In genomic region chr19:3243851-3244700, GRCh38 we compare ENCODE assay signal across 8 cellular contexts. TPM values are rescaled to one million over a fixed set of nuclear protein-coding genes. Genes with fewer than 3 reads are reported as not detected.
A peak's percentile ranks its signal among the peaks of the same experiment; 100 is the strongest.
DNase-seq lines count a peak whose midpoint lies in the region; ATAC-seq, FAIRE-seq and TF ChIP-seq lines count a peak whose summit lies in the region.

No MANE protein-coding gene starts in this region.

- intact Hi-C loops in A673 (cut with micrococcal nuclease; ENCODE audit: unreplicated experiment) = no loop called here
- intact Hi-C loops in endothelial cell of umbilical vein (cut with micrococcal nuclease) = no loop called here

- no peak overlapping the region for H3K27ac ChIP-seq in A673 (ENCODE audit: low read depth, low read length, poor library complexity, severe bottlenecking)
- H3K27ac ChIP-seq in endothelial cell of umbilical vein (ENCODE audit: insufficient read depth, low read depth, low read length) = no peak overlapping the region
- no peak overlapping the region for H3K27ac ChIP-seq in smooth muscle cell (ENCODE audit: low read depth)

- H3K4me2 ChIP-seq in endothelial cell of umbilical vein (ENCODE audit: insufficient read depth, low read length) (no peak overlapping the region), smooth muscle cell (no peak overlapping the region)

- 42% methylated on average over 20 of the region's 20 CpGs for WGBS in smooth muscle cell (ENCODE audit: low lambda C conversion rate)

- TF ChIP-seq POLR2A in endothelial cell of umbilical vein (IDR thresholded peaks at IDR 0.05; ENCODE audit: low read depth, low read length) = no peak

- BruUV-seq in A673 (replicated peaks; lab: Mats Ljungman, UMichigan) = no TSS peak
- BruUV-seq in endothelial cell of umbilical vein (replicated peaks; lab: Mats Ljungman, UMichigan) = no TSS peak

- no peaks in the 10 kb centered on the region for H3K27me3 ChIP-seq in A673 (replicated peaks; ENCODE audit: insufficient read depth, low read depth, low read length, poor library complexity)
- H3K27me3 ChIP-seq in endothelial cell of umbilical vein (ENCODE audit: control insufficient read depth in 2 of 2, insufficient read depth in 2 of 2, low read length in 2 of 2) = no peaks in the 10 kb centered on the region
- H3K27me3 ChIP-seq in smooth muscle cell (ENCODE audit: low read depth) = no peaks in the 10 kb centered on the region

- H3K4me1 ChIP-seq in A673 (ENCODE audit: insufficient read depth, low read length, poor library complexity, severe bottlenecking) (peaks cover 5% of the 10 kb centered on the region), endothelial cell of umbilical vein (ENCODE audit: control insufficient read depth, extremely low read depth, insufficient read depth, low read length) (no peaks in the 10 kb centered on the region), smooth muscle cell (ENCODE audit: low read depth) (no peaks in the 10 kb centered on the region)

- H3K4me3 ChIP-seq in A673 (ENCODE audit: low read depth, low read length, poor library complexity, severe bottlenecking) (no peak overlapping the region), endothelial cell of umbilical vein (replicated peaks in 1 of 3; ENCODE audit: insufficient read depth in 1 of 3, low read depth in 1 of 3, low read length in 3 of 3) (no peak overlapping the region), smooth muscle cell (no peak overlapping the region)

- dilution Hi-C loops in endothelial cell of umbilical vein (cut with MboI; ENCODE audit: extremely low pct_ligation_motif_present, low sequenced_read_pairs) = no loop called here

- peak; percentile 88 for FAIRE-seq in endothelial cell of umbilical vein (lab: Jason Lieb, UNC)

- H3K9ac ChIP-seq in endothelial cell of umbilical vein (replicated peaks; ENCODE audit: extremely low read depth, insufficient read depth, low read length) (no peak overlapping the region), smooth muscle cell (ENCODE audit: low read depth) (no peak overlapping the region)

- H3F3A ChIP-seq in smooth muscle cell (ENCODE audit: low read depth) = no peaks in the 10 kb centered on the region

- no peaks in the 10 kb centered on the region for H3K36me3 ChIP-seq in A673 (ENCODE audit: insufficient read depth, low read length, poor library complexity, severe bottlenecking)
- no peaks in the 10 kb centered on the region for H3K36me3 ChIP-seq in endothelial cell of umbilical vein (ENCODE audit: control insufficient read depth in 2 of 2, extremely low read depth in 1 of 2, insufficient read depth in 2 of 2, low read length in 2 of 2)
- no peaks in the 10 kb centered on the region for H3K36me3 ChIP-seq in smooth muscle cell (ENCODE audit: low read depth)

- H3K79me2 ChIP-seq in endothelial cell of umbilical vein (ENCODE audit: control insufficient read depth, insufficient read depth, low read length) = no peaks in the 10 kb centered on the region
- H3K79me2 ChIP-seq in smooth muscle cell (ENCODE audit: low read depth) = no peaks in the 10 kb centered on the region

- TF ChIP-seq CTCF in A673 (conservative IDR thresholded peaks at IDR 0.05; ENCODE audit: low read depth, low read length) (no peak), endothelial cell of umbilical vein (IDR thresholded peaks at IDR 0.05; ENCODE audit: extremely low read depth in 1 of 2, insufficient read depth in 1 of 2, low read depth in 1 of 2, low read length in 2 of 2) (no peak), smooth muscle cell (IDR thresholded peaks at IDR 0.05; ENCODE audit: borderline replicate concordance, insufficient read depth, poor library complexity, severe bottlenecking) (no peak)

- POLR2A ChIA-PET in A673 (lab: Charles Lee; ENCODE audit: low non-redundant PET) = no interaction called here
- POLR2A ChIA-PET in endothelial cell of umbilical vein (lab: Charles Lee) = no interaction called here

- H2AFZ ChIP-seq in endothelial cell of umbilical vein (ENCODE audit: low read depth, low read length) (no peak overlapping the region), smooth muscle cell (ENCODE audit: low read depth) (no peak overlapping the region)

- CTCF ChIA-PET in A673 (lab: Charles Lee) = no interaction called here
- CTCF ChIA-PET in endothelial cell of umbilical vein (lab: Charles Lee) = no interaction called here

- H3K9me3 ChIP-seq in A673 (ENCODE audit: low read depth, low read length, poor library complexity, severe bottlenecking) = no peaks in the 10 kb centered on the region
- no peaks in the 10 kb centered on the region for H3K9me3 ChIP-seq in endothelial cell of umbilical vein (replicated peaks; ENCODE audit: control insufficient read depth, insufficient read depth, low read length)
- no peaks in the 10 kb centered on the region for H3K9me3 ChIP-seq in smooth muscle cell (replicated peaks; ENCODE audit: low read depth)

- H3K9me1 ChIP-seq in endothelial cell of umbilical vein (replicated peaks; ENCODE audit: control insufficient read depth, extremely low read depth, insufficient read depth, low read length) = no peaks in the 10 kb centered on the region

- DNase-seq in A673 (ENCODE audit: low spot score) = peak; percentile 76
- DNase-seq in HT1080 (ENCODE audit: low read depth) = peak; percentile 16
- DNase-seq in activated CD4-positive, alpha-beta T cell treated with anti-CD3 and anti-CD28 coated beads, Interleukin-2, amount 50 U/mL, for 1 hour = peak; percentile 59
- DNase-seq in endothelial cell of umbilical vein (ENCODE audit: low read depth, low spot score) = peak; percentile 43
- peak; percentile 24 for DNase-seq in smooth muscle cell (lab: John Stamatoyannopoulos, UW; ENCODE audit: unreplicated experiment)
- DNase-seq in NCI-H2171 (lab: John Stamatoyannopoulos, UW) = no peak
- DNase-seq in ureter (ENCODE audit: low spot score) = no peak

- no peak for ATAC-seq in HG03565 (IDR thresholded peaks at IDR 0.05; ENCODE audit: unreplicated experiment)

- no peaks in the 10 kb centered on the region for H4K20me1 ChIP-seq in endothelial cell of umbilical vein (replicated peaks; ENCODE audit: control insufficient read depth, extremely low read depth, insufficient read depth, low read length)
- H4K20me1 ChIP-seq in smooth muscle cell (ENCODE audit: low read depth) = no peaks in the 10 kb centered on the region

TF ChIP-seq in endothelial cell of umbilical vein, 7 proteins besides CTCF, POLR2A, EP300 and RAD21:
- no peak for TF ChIP-seq MYC (IDR thresholded peaks at IDR 0.05; ENCODE audit: low read depth, low read length)
- TF ChIP-seq GATA2 (IDR thresholded peaks at IDR 0.05; ENCODE audit: insufficient read depth, insufficient read length, low read depth, low read length) = no peak
- TF ChIP-seq FOS (IDR thresholded peaks at IDR 0.05; ENCODE audit: borderline replicate concordance, insufficient read depth, low read length) = no peak
- TF ChIP-seq POLR2AphosphoS5 (IDR thresholded peaks at IDR 0.05; ENCODE audit: insufficient read depth, low read depth, low read length) = no peak
- no peak for TF ChIP-seq JUN (IDR thresholded peaks at IDR 0.05; ENCODE audit: borderline replicate concordance, insufficient read depth, insufficient read length, low read depth)
- TF ChIP-seq EZH2 (IDR thresholded peaks at IDR 0.05; ENCODE audit: borderline replicate concordance, low read depth, low read length, severe bottlenecking) = no peak
- TF ChIP-seq MAX (IDR thresholded peaks at IDR 0.05; ENCODE audit: insufficient read depth, insufficient read length) = no peak

RNA-seq across cellular contexts. Expression of gene CELF5, which starts 19.6 kb away (rescaled TPM):
- total RNA-seq in A673 (2021) = 3.1 and 3.7 TPM in 2 replicates
- not detected in 2 replicates for total RNA-seq in HT1080 (2014; rRNA removed; shearing (Covaris generic))
- 0.21 TPM in 1 of 2 replicates, not detected in the other for polyA plus RNA-seq in HT1080 (2015; cell fraction: cytosol; rRNA removed)
- 0.02 TPM in 1 of 2 replicates, not detected in the other for polyA plus RNA-seq in HT1080 (2015; cell fraction: nucleus; rRNA removed)
- total RNA-seq in endothelial cell of umbilical vein = not detected in 2 replicates
- not detected in 2 replicates for polyA plus RNA-seq in endothelial cell of umbilical vein
- not detected in 2 replicates for polyA plus RNA-seq in endothelial cell of umbilical vein (2011; cell fraction: cytosol; rRNA removed)
- 0.06 TPM in 1 of 2 replicates, not detected in the other for polyA plus RNA-seq in endothelial cell of umbilical vein (2011; cell fraction: nucleus; rRNA removed)
- polyA plus RNA-seq in endothelial cell of umbilical vein (2012) = not detected in 2 replicates
- polyA minus RNA-seq in endothelial cell of umbilical vein = not detected in 2 replicates
- polyA minus RNA-seq in endothelial cell of umbilical vein (2011; cell fraction: cytosol; rRNA and poly(A)+ RNA removed) = not detected
- not detected in 2 replicates for polyA minus RNA-seq in endothelial cell of umbilical vein (2011; cell fraction: nucleus; rRNA and poly(A)+ RNA removed)
- total RNA-seq in smooth muscle cell = not detected in 2 replicates
- 0.18 TPM in 1 of 2 replicates, not detected in the other for polyA plus RNA-seq in smooth muscle cell
- total RNA-seq in ureter = 0.62 TPM

RNA-seq across cellular contexts. Expression of gene NCLN, which starts 58.3 kb away (rescaled TPM):
- 104 and 122 TPM in 2 replicates for total RNA-seq in A673 (2021)
- 125 and 130 TPM in 2 replicates for total RNA-seq in HT1080 (2014; rRNA removed; shearing (Covaris generic))
- 84.5 and 89.9 TPM in 2 replicates for polyA plus RNA-seq in HT1080 (2015; cell fraction: cytosol; rRNA removed)
- polyA plus RNA-seq in HT1080 (2015; cell fraction: nucleus; rRNA removed) = 110 and 115 TPM in 2 replicates
- total RNA-seq in endothelial cell of umbilical vein = 96.2 and 102 TPM in 2 replicates
- polyA plus RNA-seq in endothelial cell of umbilical vein = 97.2 and 112 TPM in 2 replicates
- polyA plus RNA-seq in endothelial cell of umbilical vein (2011; cell fraction: cytosol; rRNA removed) = 77.5 and 84.8 TPM in 2 replicates
- 82.4 and 84.4 TPM in 2 replicates for polyA plus RNA-seq in endothelial cell of umbilical vein (2011; cell fraction: nucleus; rRNA removed)
- 75.5 and 90.0 TPM in 2 replicates for polyA plus RNA-seq in endothelial cell of umbilical vein (2012)
- polyA minus RNA-seq in endothelial cell of umbilical vein = 56.1 and 74.5 TPM in 2 replicates
- 76.5 TPM for polyA minus RNA-seq in endothelial cell of umbilical vein (2011; cell fraction: cytosol; rRNA and poly(A)+ RNA removed)
- polyA minus RNA-seq in endothelial cell of umbilical vein (2011; cell fraction: nucleus; rRNA and poly(A)+ RNA removed) = 23.5 and 29.3 TPM in 2 replicates
- total RNA-seq in smooth muscle cell = 24.2 and 44.5 TPM in 2 replicates
- 95.9 and 97.4 TPM in 2 replicates for polyA plus RNA-seq in smooth muscle cell
- total RNA-seq in ureter = 69.2 TPM

Comparison
In these comparisons a context has a peak if more than half of its experiments do, and no peak if none do; other contexts are left out.
1. DNase-seq: peak in A673 (single experiment), HT1080 (single experiment), activated CD4-positive, alpha-beta T cell treated with anti-CD3 and anti-CD28 coated beads, Interleukin-2, amount 50 U/mL, for 1 hour (single experiment), endothelial cell of umbilical vein (single experiment) and smooth muscle cell (single experiment); none in NCI-H2171 (single experiment) and ureter (single experiment).